1 cellular context compared by ENCODE assay signal in genomic region chr4:176999943-177000543, GRCh38.
TF ChIP-seq lines count a peak whose summit lies in the region.

No MANE protein-coding gene starts in this region.

TF ChIP-seq in SK-N-SH, 30 proteins besides CTCF, POLR2A, EP300 and RAD21 (continued from another document):
- TF ChIP-seq USF2 (IDR thresholded peaks at IDR 0.05; ENCODE audit: borderline replicate concordance, low read depth, low read length), result no peak
- TF ChIP-seq REST (IDR thresholded peaks at IDR 0.05; ENCODE audit: low read depth, low read length), result no peak
- TF ChIP-seq SIN3A (IDR thresholded peaks at IDR 0.05; ENCODE audit: borderline replicate concordance, low read depth, low read length), result no peak
- no peak for TF ChIP-seq EZH2phosphoT487 (IDR thresholded peaks at IDR 0.05; ENCODE audit: borderline replicate concordance, low read depth)
- no peak for TF ChIP-seq TAF1 (IDR thresholded peaks at IDR 0.05; ENCODE audit: borderline replicate concordance, low read depth, low read length)
TF ChIP-seq in SK-N-SH: peak in this region for 0.
